Comparison of ENCODE assay signal across 29 cellular contexts in genomic region chr4:128465523-128465922, GRCh38.
"Had no signal": no experiment of that assay in that cellular context is flagged by ENCODE, and none has a peak within 500 bp of the region (broad histone marks: within the 10 kb centered on the region; RNA-seq: fewer than 3 reads in every experiment).

No MANE protein-coding gene starts in this region.

- H3K27ac Mint-ChIP-seq: dendritic cell treated with granulocyte-macrophage colony-stimulating factor and Interleukin-4, amounts not matched to agents 40 ng/mL and 50 ng/mL, for 4 days; effector memory CD8-positive, alpha-beta T cell; endodermal cell had no signal

- H3K4me1 Mint-ChIP-seq: endodermal cell had no signal

- H3K9me3 ChIP-seq: esophagus muscularis mucosa, esophagus squamous epithelium, gastrocnemius medialis, gastroesophageal sphincter, heart left ventricle, heart right ventricle had no signal

- DNase-seq: cortex of kidney; dermis blood vessel endothelial cell; dorsolateral prefrontal cortex; effector CD4-positive, alpha-beta T cell; effector CD8-positive, alpha-beta T cell; effector memory CD4-positive, alpha-beta T cell; effector memory CD8-positive, alpha-beta T cell; endodermal cell; erythroblast; esophagus squamous epithelium; foreskin fibroblast; foreskin keratinocyte; foreskin melanocyte; gastrocnemius medialis; glutamatergic neuron; head of caudate nucleus; heart left ventricle; heart right ventricle; hippocampal formation had no signal

- ATAC-seq: effector memory CD8-positive, alpha-beta T cell; esophagus mucosa; foreskin keratinocyte; gastrocnemius medialis; gastroesophageal sphincter; heart left ventricle; heart right ventricle had no signal

- H3K4me3 ChIP-seq: coronary artery, dorsolateral prefrontal cortex, esophagus muscularis mucosa, esophagus squamous epithelium, gastrocnemius medialis, gastroesophageal sphincter, heart left ventricle, heart right ventricle, hepatocyte had no signal

- H3K9me3 Mint-ChIP-seq: dendritic cell treated with granulocyte-macrophage colony-stimulating factor and Interleukin-4, amounts not matched to agents 40 ng/mL and 50 ng/mL, for 4 days; effector memory CD8-positive, alpha-beta T cell had no signal

- H3K27ac ChIP-seq: coronary artery, dorsolateral prefrontal cortex, epithelial cell of prostate, esophagus muscularis mucosa, esophagus squamous epithelium, foreskin keratinocyte, gastrocnemius medialis, gastroesophageal sphincter, heart left ventricle, heart right ventricle, hepatocyte had no signal

- H3K4me2 ChIP-seq: hepatocyte had no signal

- H3K27me3 Mint-ChIP-seq: effector memory CD8-positive, alpha-beta T cell had no signal

- H3K4me1 ChIP-seq: foreskin keratinocyte had no signal

- H3K36me3 ChIP-seq: esophagus muscularis mucosa, esophagus squamous epithelium, gastrocnemius medialis, gastroesophageal sphincter, heart left ventricle, heart right ventricle had no signal

- H3K79me2 ChIP-seq: hepatocyte had no signal

- H3K4me3 Mint-ChIP-seq: dendritic cell treated with granulocyte-macrophage colony-stimulating factor and Interleukin-4, amounts not matched to agents 40 ng/mL and 50 ng/mL, for 4 days; effector memory CD8-positive, alpha-beta T cell; endodermal cell had no signal

- FAIRE-seq: endometrium, endothelial cell of umbilical vein, frontal cortex had no signal

- H3K27me3 ChIP-seq: dorsolateral prefrontal cortex, esophagus muscularis mucosa, esophagus squamous epithelium, foreskin keratinocyte, gastrocnemius medialis, gastroesophageal sphincter, heart left ventricle, heart right ventricle, hepatocyte had no signal

- H2AFZ ChIP-seq: hepatocyte had no signal
